19 cellular contexts compared by ENCODE assay signal in genomic region chr20:35621560-35621946, GRCh38. TPM values are rescaled to one million over a fixed set of nuclear protein-coding genes. Genes with fewer than 3 reads are reported as not detected.
DNase-seq lines count a peak whose midpoint lies in the region; ATAC-seq and TF ChIP-seq lines count a peak whose summit lies in the region.
"Had no signal": no experiment of that assay in that cellular context is flagged by ENCODE, and none has a peak within 500 bp of the region (broad histone marks: within the 10 kb centered on the region; RNA-seq: fewer than 3 reads in every experiment).

No MANE protein-coding gene starts in this region.

- 93 to 96% methylated on average over 2 of the region's 2 CpGs for WGBS in sigmoid colon, 2 donors

- H4K20me1 ChIP-seq in OCI-LY1 (ENCODE audit: insufficient read depth, low read length) (no peaks in the 10 kb centered on the region), neural progenitor cell (ENCODE audit: low read depth) (peaks cover 3% of the 10 kb centered on the region)

- H3K9ac ChIP-seq in OCI-LY1 (ENCODE audit: low read length): no peak overlapping the region
- no peak overlapping the region for H3K9ac ChIP-seq in neural progenitor cell

- TF ChIP-seq EP300 in sigmoid colon (IDR thresholded peaks at IDR 0.05): no peak

- H3K4me1 ChIP-seq in OCI-LY1 (ENCODE audit: insufficient read depth, low read length, severe bottlenecking): peaks cover 30% of the 10 kb centered on the region
- H3K4me1 ChIP-seq in neural progenitor cell: peaks cover 14% of the 10 kb centered on the region
- peaks cover 0 to 35% (median 30%) of the 10 kb centered on the region in 4 donors for H3K4me1 ChIP-seq in sigmoid colon

- TF ChIP-seq POLR2A in sigmoid colon (IDR thresholded peaks at IDR 0.05): no peak

- no peak overlapping the region for H3K4me3 ChIP-seq in OCI-LY1 (ENCODE audit: low read depth, low read length, poor library complexity, severe bottlenecking)
- no peak overlapping the region for H3K4me3 ChIP-seq in neural progenitor cell
- H3K4me3 ChIP-seq in sigmoid colon: no peak overlapping the region
- H3K4me3 ChIP-seq: esophagus squamous epithelium, left ventricle myocardium inferior, thyroid gland had no signal

- H3K9me3 ChIP-seq in OCI-LY1 (ENCODE audit: low read length) (no peaks in the 10 kb centered on the region), neural progenitor cell (ENCODE audit: low read depth) (no peaks in the 10 kb centered on the region), sigmoid colon (no peaks in the 10 kb centered on the region)
- H3K9me3 ChIP-seq: esophagus squamous epithelium, left ventricle myocardium inferior, thyroid gland had no signal

- H3K4me1 Mint-ChIP-seq in activated CD8-positive, alpha-beta T cell treated with anti-CD3 and anti-CD28 coated beads for 36 hours (ENCODE audit: low read depth): peaks cover 31% of the 10 kb centered on the region
- peaks cover 30% of the 10 kb centered on the region for H3K4me1 Mint-ChIP-seq in activated CD8-positive, alpha-beta T cell treated with anti-CD3 and anti-CD28 coated beads, Interleukin-2, amount 10 ng/mL, durations not matched to agents 7 days and 5 days (ENCODE audit: low read depth)
- peaks cover 19% of the 10 kb centered on the region for H3K4me1 Mint-ChIP-seq in neural progenitor cell
- peaks cover 28 to 33% (median 32%) of the 10 kb centered on the region in 3 donors for H3K4me1 Mint-ChIP-seq in T-cell

- H3K36me3 ChIP-seq in OCI-LY1 (ENCODE audit: insufficient read depth, low read length) (peaks cover 22% of the 10 kb centered on the region), neural progenitor cell (peaks cover 7% of the 10 kb centered on the region), sigmoid colon (peaks cover 10 to 33% (median 16%) of the 10 kb centered on the region in 4 donors)

- H3K9me3 Mint-ChIP-seq in activated CD8-positive, alpha-beta T cell treated with anti-CD3 and anti-CD28 coated beads for 36 hours: no peaks in the 10 kb centered on the region
- no peaks in the 10 kb centered on the region for H3K9me3 Mint-ChIP-seq in activated CD8-positive, alpha-beta T cell treated with anti-CD3 and anti-CD28 coated beads, Interleukin-2, amount 10 ng/mL, durations not matched to agents 7 days and 5 days (ENCODE audit: insufficient read depth)
- no peaks in the 10 kb centered on the region for H3K9me3 Mint-ChIP-seq in neural progenitor cell
- H3K9me3 Mint-ChIP-seq in T-cell: no peaks in the 10 kb centered on the region
- H3K9me3 Mint-ChIP-seq: dendritic cell treated with granulocyte-macrophage colony-stimulating factor and Interleukin-4, amounts not matched to agents 40 ng/mL and 50 ng/mL, for 4 days; naive B cell had no signal

- DNase-seq in activated CD8-positive, alpha-beta T cell treated with anti-CD3 and anti-CD28 coated beads for 36 hours: no peak
- no peak for DNase-seq in activated CD8-positive, alpha-beta T cell treated with anti-CD3 and anti-CD28 coated beads, Interleukin-2, amount 10 ng/mL, durations not matched to agents 7 days and 5 days
- DNase-seq in dermis blood vessel endothelial cell: peak; percentile 9
- DNase-seq in neural progenitor cell (ENCODE audit: low spot score): no peak
- no peak for DNase-seq in sigmoid colon
- no peak for DNase-seq in T-cell
- no peak for DNase-seq in activated T-cell treated with anti-CD3 and anti-CD28 coated beads, Interleukin-2, amount 50 U/mL, for 1 hour
- DNase-seq: ACHN; activated CD4-positive, alpha-beta T cell treated with anti-CD3 and anti-CD28 coated beads, Interleukin-2, amount 50 U/mL, for 1 hour; amygdala; esophagus squamous epithelium; left ventricle myocardium inferior; naive B cell; NCI-H2029; NCI-H82; stimulated activated CD4-positive, alpha-beta T cell treated with anti-CD3 and anti-CD28 coated beads, Interleukin-2, amount 100 ng/mL, for 24 hours; thyroid gland had no signal

- peak overlapping the region; percentile 48 for H3K27ac Mint-ChIP-seq in activated CD8-positive, alpha-beta T cell treated with anti-CD3 and anti-CD28 coated beads for 36 hours
- no peak overlapping the region for H3K27ac Mint-ChIP-seq in activated CD8-positive, alpha-beta T cell treated with anti-CD3 and anti-CD28 coated beads, Interleukin-2, amount 10 ng/mL, durations not matched to agents 7 days and 5 days
- H3K27ac Mint-ChIP-seq in neural progenitor cell: no peak overlapping the region
- peak overlapping the region in 1 of 2 donors; percentile 8 for H3K27ac Mint-ChIP-seq in T-cell
- H3K27ac Mint-ChIP-seq: dendritic cell treated with granulocyte-macrophage colony-stimulating factor and Interleukin-4, amounts not matched to agents 40 ng/mL and 50 ng/mL, for 4 days had no signal

- CTCF ChIA-PET in activated CD8-positive, alpha-beta T cell treated with anti-CD3 and anti-CD28 coated beads for 36 hours (lab: Charles Lee): interaction anchor here (1.4 to 3.7 kb wide), 2 partner anchors 34 to 37 kb away, joined by 4 to 22 read pairs; no protein-coding TSS in a partner anchor
- CTCF ChIA-PET in activated CD8-positive, alpha-beta T cell treated with anti-CD3 and anti-CD28 coated beads, Interleukin-2, amount 10 ng/mL, durations not matched to agents 7 days and 5 days (lab: Charles Lee): interaction anchor here (1.4 kb wide), 1 partner anchor 264 kb away, joined by 3 read pairs; no protein-coding TSS in a partner anchor
- CTCF ChIA-PET in T-cell (lab: Charles Lee): no interaction called here

- no peak overlapping the region for H2AFZ ChIP-seq in OCI-LY1 (ENCODE audit: low read length)
- H2AFZ ChIP-seq in neural progenitor cell (replicated peaks): no peak overlapping the region

- no peak for ATAC-seq in activated CD8-positive, alpha-beta T cell treated with anti-CD3 and anti-CD28 coated beads for 36 hours
- no peak for ATAC-seq in activated CD8-positive, alpha-beta T cell treated with anti-CD3 and anti-CD28 coated beads, Interleukin-2, amount 10 ng/mL, durations not matched to agents 7 days and 5 days
- ATAC-seq in T-cell (replicated peaks in 1 of 4): no peak

- H3K4me2 ChIP-seq in OCI-LY1 (ENCODE audit: low read length): no peak overlapping the region
- H3K4me2 ChIP-seq in neural progenitor cell: no peak overlapping the region

- H3F3A ChIP-seq in OCI-LY1 (ENCODE audit: insufficient read depth, low read length) (no peaks in the 10 kb centered on the region), neural progenitor cell (ENCODE audit: low read depth) (peaks cover 68% of the 10 kb centered on the region)

- H3K4me3 Mint-ChIP-seq in activated CD8-positive, alpha-beta T cell treated with anti-CD3 and anti-CD28 coated beads for 36 hours: no peak overlapping the region
- H3K4me3 Mint-ChIP-seq in activated CD8-positive, alpha-beta T cell treated with anti-CD3 and anti-CD28 coated beads, Interleukin-2, amount 10 ng/mL, durations not matched to agents 7 days and 5 days: no peak overlapping the region
- H3K4me3 Mint-ChIP-seq in neural progenitor cell (no peak overlapping the region), T-cell (no peak overlapping the region)
- H3K4me3 Mint-ChIP-seq: dendritic cell treated with granulocyte-macrophage colony-stimulating factor and Interleukin-4, amounts not matched to agents 40 ng/mL and 50 ng/mL, for 4 days had no signal

- no peaks in the 10 kb centered on the region for H3K79me2 ChIP-seq in OCI-LY1 (ENCODE audit: insufficient read depth, low read length)
- H3K79me2 ChIP-seq in neural progenitor cell (ENCODE audit: low read depth): no peaks in the 10 kb centered on the region

- intact Hi-C loops in activated CD8-positive, alpha-beta T cell treated with anti-CD3 and anti-CD28 coated beads for 36 hours (cut with micrococcal nuclease): no loop called here
- intact Hi-C loops in sigmoid colon (cut with DNase I): no loop called here

- H3K9me2 ChIP-seq in OCI-LY1 (ENCODE audit: low read depth, low read length): no peaks in the 10 kb centered on the region

- H3K36me3 Mint-ChIP-seq in activated CD8-positive, alpha-beta T cell treated with anti-CD3 and anti-CD28 coated beads for 36 hours (ENCODE audit: low read depth): peaks cover 16% of the 10 kb centered on the region
- H3K36me3 Mint-ChIP-seq in activated CD8-positive, alpha-beta T cell treated with anti-CD3 and anti-CD28 coated beads, Interleukin-2, amount 10 ng/mL, durations not matched to agents 7 days and 5 days (ENCODE audit: low read depth): peaks cover 17% of the 10 kb centered on the region
- H3K36me3 Mint-ChIP-seq in neural progenitor cell: peaks cover 22% of the 10 kb centered on the region
- peaks cover 13% of the 10 kb centered on the region for H3K36me3 Mint-ChIP-seq in T-cell

- peaks cover 3% of the 10 kb centered on the region for H3K27me3 Mint-ChIP-seq in activated CD8-positive, alpha-beta T cell treated with anti-CD3 and anti-CD28 coated beads for 36 hours
- no peaks in the 10 kb centered on the region for H3K27me3 Mint-ChIP-seq in activated CD8-positive, alpha-beta T cell treated with anti-CD3 and anti-CD28 coated beads, Interleukin-2, amount 10 ng/mL, durations not matched to agents 7 days and 5 days (ENCODE audit: low read depth)
- H3K27me3 Mint-ChIP-seq in neural progenitor cell (ENCODE audit: insufficient read depth, low read depth) (peaks cover 5% of the 10 kb centered on the region), T-cell (no peaks in the 10 kb centered on the region)

- TF ChIP-seq CTCF in activated CD8-positive, alpha-beta T cell treated with anti-CD3 and anti-CD28 coated beads for 36 hours (IDR thresholded peaks at IDR 0.05): no peak
- TF ChIP-seq CTCF in OCI-LY1 (IDR thresholded peaks at IDR 0.05; ENCODE audit: low read length) (no peak), neural progenitor cell (IDR thresholded peaks at IDR 0.05) (peak; percentile 10), sigmoid colon (IDR thresholded peaks at IDR 0.05) (no peak)

- H3K27me3 ChIP-seq in OCI-LY1 (ENCODE audit: insufficient read depth, low read length) (no peaks in the 10 kb centered on the region), neural progenitor cell (peaks cover 11% of the 10 kb centered on the region), sigmoid colon (no peaks in the 10 kb centered on the region)
- H3K27me3 ChIP-seq: esophagus squamous epithelium, thyroid gland had no signal

- POLR2A ChIA-PET in activated CD8-positive, alpha-beta T cell treated with anti-CD3 and anti-CD28 coated beads for 36 hours (lab: Charles Lee): interaction anchor here (6.4 kb wide), 1 partner anchor 39 kb away, joined by 163 read pairs; the partner anchor contains the start of genes CPNE1 and RBM12
- POLR2A ChIA-PET in activated CD8-positive, alpha-beta T cell treated with anti-CD3 and anti-CD28 coated beads, Interleukin-2, amount 10 ng/mL, durations not matched to agents 7 days and 5 days (lab: Charles Lee): interaction anchor here (2.3 kb wide), 1 partner anchor 9 kb away, joined by 10 read pairs; no protein-coding TSS in a partner anchor
- POLR2A ChIA-PET in T-cell (lab: Charles Lee): no interaction called here

- H3K27ac ChIP-seq in OCI-LY1 (ENCODE audit: low read depth, low read length, poor library complexity, severe bottlenecking): peak overlapping the region; percentile 46
- peak overlapping the region; percentile 54 for H3K27ac ChIP-seq in neural progenitor cell
- no peak overlapping the region for H3K27ac ChIP-seq in sigmoid colon
- H3K27ac ChIP-seq: esophagus squamous epithelium, left ventricle myocardium inferior, thyroid gland had no signal

RNA-seq across cellular contexts. Expression of gene SPAG4, which starts 5.9 kb away (rescaled TPM):
- 10 to 100 TPM; 11.5 to 11.8 TPM for total RNA-seq in activated CD8-positive, alpha-beta T cell treated with anti-CD3 and anti-CD28 coated beads for 36 hours
- 1 to 10 TPM; 2.6 to 5.0 TPM for total RNA-seq in activated CD8-positive, alpha-beta T cell treated with anti-CD3 and anti-CD28 coated beads, Interleukin-2, amount 10 ng/mL, durations not matched to agents 7 days and 5 days
- total RNA-seq in dermis blood vessel endothelial cell (10.0 and 19.1 TPM in 2 replicates), neural progenitor cell (ENCODE audit: low replicate concordance) (3.3 and 6.9 TPM in 2 replicates), sigmoid colon (10 to 100 TPM in 1 of 4 donors, 1 to 10 TPM in 3; 3.3 to 10.5 (median 4.6) TPM), T-cell (10 to 100 TPM in 2 of 5 donors, 1 to 10 TPM in 1, under 1 TPM in 2; 0.76 to 26.4 (median 1.2) TPM)
- polyA plus RNA-seq in sigmoid colon: 1 to 10 TPM in 2 of 3 donors, not detected in 1; 4.1 to 4.2 TPM

RNA-seq across cellular contexts. Expression of gene CPNE1, which starts 43.1 kb away (rescaled TPM):
- 100 to 1,000 TPM; 308 to 324 TPM for total RNA-seq in activated CD8-positive, alpha-beta T cell treated with anti-CD3 and anti-CD28 coated beads for 36 hours
- 100 to 1,000 TPM; 271 to 272 TPM for total RNA-seq in activated CD8-positive, alpha-beta T cell treated with anti-CD3 and anti-CD28 coated beads, Interleukin-2, amount 10 ng/mL, durations not matched to agents 7 days and 5 days
- total RNA-seq in dermis blood vessel endothelial cell: 94.5 and 159 TPM in 2 replicates
- total RNA-seq in neural progenitor cell (ENCODE audit: low replicate concordance): 140 and 189 TPM in 2 replicates
- 100 to 1,000 TPM in 2 of 4 donors, 10 to 100 TPM in 2; 56.5 to 156 (median 90.1) TPM for total RNA-seq in sigmoid colon
- 100 to 1,000 TPM in 1 of 3 donors, 10 to 100 TPM in 2; 71.5 to 118 (median 76.8) TPM for polyA plus RNA-seq in sigmoid colon
- 100 to 1,000 TPM; 284 to 408 (median 324) TPM for total RNA-seq in T-cell

RNA-seq across cellular contexts. Expression of gene RBM12, which starts 43.1 kb away (rescaled TPM):
- total RNA-seq in activated CD8-positive, alpha-beta T cell treated with anti-CD3 and anti-CD28 coated beads for 36 hours: 100 to 1,000 TPM; 111 to 114 TPM
- 100 to 1,000 TPM; 112 to 119 TPM for total RNA-seq in activated CD8-positive, alpha-beta T cell treated with anti-CD3 and anti-CD28 coated beads, Interleukin-2, amount 10 ng/mL, durations not matched to agents 7 days and 5 days
- total RNA-seq in dermis blood vessel endothelial cell: 42.5 and 58.1 TPM in 2 replicates
- total RNA-seq in neural progenitor cell (ENCODE audit: low replicate concordance): 82.8 and 112 TPM in 2 replicates
- total RNA-seq in sigmoid colon: 10 to 100 TPM; 24.6 to 26.4 (median 25.7) TPM
- 10 to 100 TPM; 10.2 to 23.1 (median 12.0) TPM for polyA plus RNA-seq in sigmoid colon
- 100 to 1,000 TPM in 3 of 5 donors, 10 to 100 TPM in 2; 89.5 to 113 (median 109) TPM for total RNA-seq in T-cell

Comparison
In these comparisons a context has a peak if more than half of its experiments do, and no peak if none do; other contexts are left out.
1. H3K27ac ChIP-seq: peak in OCI-LY1 (single experiment) and neural progenitor cell (single experiment); none in sigmoid colon (0 of 4).
2. CTCF ChIA-PET loops: an anchor here in activated CD8-positive, alpha-beta T cell treated with anti-CD3 and anti-CD28 coated beads for 36 hours (1.4 to 3.7 kb wide) and activated CD8-positive, alpha-beta T cell treated with anti-CD3 and anti-CD28 coated beads, Interleukin-2, amount 10 ng/mL, durations not matched to agents 7 days and 5 days (1.4 kb wide); none called in T-cell.
3. POLR2A ChIA-PET loops: an anchor here in activated CD8-positive, alpha-beta T cell treated with anti-CD3 and anti-CD28 coated beads for 36 hours (6.4 kb wide) and activated CD8-positive, alpha-beta T cell treated with anti-CD3 and anti-CD28 coated beads, Interleukin-2, amount 10 ng/mL, durations not matched to agents 7 days and 5 days (2.3 kb wide); none called in T-cell.